Comparison of ENCODE assay signal across 8 cellular contexts in the genomic region with DNA sequence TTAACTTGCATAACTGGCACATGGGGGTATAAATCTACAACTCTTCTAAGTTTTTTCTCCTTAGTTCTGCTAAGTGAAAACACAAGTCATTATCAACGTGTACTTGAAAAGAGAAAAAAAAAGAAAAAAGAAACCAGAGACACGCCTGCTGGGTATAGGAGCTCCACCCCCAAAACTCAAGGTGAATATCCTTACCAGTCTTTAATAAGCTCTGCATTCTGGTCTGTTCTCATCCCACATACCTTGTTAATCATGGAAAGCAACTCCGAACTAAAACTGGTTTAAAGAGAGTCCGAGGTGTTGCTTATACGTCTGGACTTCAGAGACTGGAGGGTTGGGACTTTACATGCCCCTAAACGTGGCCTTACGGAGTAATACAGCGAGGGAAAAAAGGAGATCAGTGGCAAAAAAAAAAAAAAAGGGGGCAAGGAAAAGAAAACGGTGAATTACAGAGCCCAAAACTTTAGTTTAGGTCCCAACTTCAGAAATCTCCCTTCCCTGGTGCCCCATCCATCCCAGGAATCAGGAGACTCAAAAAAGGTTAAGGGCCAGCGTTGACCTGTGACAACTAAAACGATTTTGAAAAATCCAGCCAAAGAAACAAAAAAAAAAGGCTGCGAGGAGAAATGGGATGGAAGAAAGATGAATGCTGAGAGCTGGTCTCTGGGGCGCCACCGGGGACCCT. TPM values are rescaled to one million over a fixed set of nuclear protein-coding genes. Genes with fewer than 3 reads are reported as not detected.
DNase-seq lines count a peak whose midpoint lies in the region; ATAC-seq and TF ChIP-seq lines count a peak whose summit lies in the region.

No MANE protein-coding gene starts in this region.

- H3K4me1 Mint-ChIP-seq in activated CD4-positive, alpha-beta T cell treated with anti-CD3 and anti-CD28 coated beads, Interleukin-2, amount 10 ng/mL, durations not matched to agents 24 days and 14 days = peaks cover 21% of the 10 kb centered on the region

- H3K79me2 ChIP-seq in fibroblast of lung (ENCODE audit: control insufficient read depth, insufficient read depth, low read length) = peaks cover 54% of the 10 kb centered on the region

- peak overlapping the region; percentile 85 for H3K4me3 Mint-ChIP-seq in activated CD4-positive, alpha-beta T cell treated with anti-CD3 and anti-CD28 coated beads, Interleukin-2, amount 10 ng/mL, durations not matched to agents 24 days and 14 days

- no peak overlapping the region for H2AFZ ChIP-seq in fibroblast of lung (ENCODE audit: low read length)

- TF ChIP-seq EP300 in ovary (IDR thresholded peaks at IDR 0.05) = no peak

- H3K9me3 ChIP-seq in fibroblast of lung (ENCODE audit: control insufficient read depth, insufficient read depth, low read depth, low read length) (no peaks in the 10 kb centered on the region), ovary (no peaks in the 10 kb centered on the region)

- H3K36me3 Mint-ChIP-seq in activated CD4-positive, alpha-beta T cell treated with anti-CD3 and anti-CD28 coated beads, Interleukin-2, amount 10 ng/mL, durations not matched to agents 24 days and 14 days (ENCODE audit: low read depth) = peaks cover 21% of the 10 kb centered on the region

- peak overlapping the region; percentile 94 for H3K27ac Mint-ChIP-seq in activated CD4-positive, alpha-beta T cell treated with anti-CD3 and anti-CD28 coated beads, Interleukin-2, amount 10 ng/mL, durations not matched to agents 24 days and 14 days

- H3K9ac ChIP-seq in fibroblast of lung (ENCODE audit: insufficient read depth, low read length) = peak overlapping the region; percentile 83

- peaks cover 2% of the 10 kb centered on the region for H3K4me1 ChIP-seq in fibroblast of lung (ENCODE audit: control insufficient read depth, extremely low read depth, insufficient read depth, low read length)
- H3K4me1 ChIP-seq in ovary (ENCODE audit: insufficient read depth) = peaks cover 2% of the 10 kb centered on the region

- H3K4me3 ChIP-seq in fibroblast of lung (replicated peaks in 1 of 4; ENCODE audit: control extremely low read depth in 1 of 4, insufficient read depth in 1 of 4, low read depth in 3 of 4, low read length in 4 of 4) = peak overlapping the region; percentile 68 to 84 (median 82)
- H3K4me3 ChIP-seq in ovary = peak overlapping the region; percentile 94

- DNase-seq in ELF-1 (ENCODE audit: low read depth, low spot score) (peak; percentile 33), MV-4-11 (lab: John Stamatoyannopoulos, UW) (peak; percentile 36), fibroblast of lung (ENCODE audit: low read depth in 2 of 2) (peak; percentile 55 to 58), ovary (no peak), KG1 (lab: John Stamatoyannopoulos, UW) (no peak)
- peak; percentile 83 for DNase-seq in activated CD4-positive, alpha-beta T cell treated with anti-CD3 and anti-CD28 coated beads, Interleukin-2, amount 10 ng/mL, durations not matched to agents 24 days and 14 days
- DNase-seq in effector CD4-positive, alpha-beta T cell = no peak

- WGBS in ovary, 3 donors = 1% methylated on average over 14 of the region's 14 CpGs

- peak overlapping the region; percentile 95 for H3K4me2 ChIP-seq in fibroblast of lung (ENCODE audit: extremely low read depth, insufficient read depth, low read length)

- peak; percentile 19 for ATAC-seq in GM21526 (IDR thresholded peaks at IDR 0.05; ENCODE audit: low FRiP score, unreplicated experiment)

- intact Hi-C loops in activated CD4-positive, alpha-beta T cell treated with anti-CD3 and anti-CD28 coated beads, Interleukin-2, amount 10 ng/mL, durations not matched to agents 24 days and 14 days (cut with micrococcal nuclease) = loop anchor here (1.0 to 5.0 kb wide), 3 partner anchors 504 to 807 kb away; partner anchors contain the start of genes HSPA4L and SCLT1
- intact Hi-C loops in ovary (cut with DNase I) = loop anchor here in 1 of 4 donors (10.0 kb wide), 1 partner anchor 98 kb away; no protein-coding TSS in a partner anchor

- no peaks in the 10 kb centered on the region for H3K27me3 ChIP-seq in fibroblast of lung (ENCODE audit: control insufficient read depth, insufficient read depth, low read length)
- no peaks in the 10 kb centered on the region for H3K27me3 ChIP-seq in ovary

- no peaks in the 10 kb centered on the region for H3K9me3 Mint-ChIP-seq in activated CD4-positive, alpha-beta T cell treated with anti-CD3 and anti-CD28 coated beads, Interleukin-2, amount 10 ng/mL, durations not matched to agents 24 days and 14 days

- H3K27ac ChIP-seq in fibroblast of lung (ENCODE audit: insufficient read depth, low read length) (peak overlapping the region; percentile 79), ovary (peak overlapping the region in 1 of 2 donors; percentile 70)

- TF ChIP-seq POLR2A in ovary (IDR thresholded peaks at IDR 0.05) = no peak

- TF ChIP-seq CTCF in fibroblast of lung (conservative IDR thresholded peaks at IDR 0.05 in 1 of 2, IDR thresholded peaks at IDR 0.05 in 1 of 2; ENCODE audit: low read depth in 1 of 2, low read length in 2 of 2) (no peak), ovary (IDR thresholded peaks at IDR 0.05) (no peak)

- H3K27me3 Mint-ChIP-seq in activated CD4-positive, alpha-beta T cell treated with anti-CD3 and anti-CD28 coated beads, Interleukin-2, amount 10 ng/mL, durations not matched to agents 24 days and 14 days = no peaks in the 10 kb centered on the region

- no peaks in the 10 kb centered on the region for H3K36me3 ChIP-seq in fibroblast of lung (ENCODE audit: control insufficient read depth, insufficient read depth, low read length)
- no peaks in the 10 kb centered on the region for H3K36me3 ChIP-seq in ovary

- H4K20me1 ChIP-seq in fibroblast of lung (ENCODE audit: control insufficient read depth, extremely low read depth, insufficient read depth, low read length) = no peaks in the 10 kb centered on the region

RNA-seq across cellular contexts. Expression of gene PGRMC2, which starts 1.0 kb away (rescaled TPM):
- 44.7 and 48.4 TPM in 2 replicates for total RNA-seq in activated CD4-positive, alpha-beta T cell treated with anti-CD3 and anti-CD28 coated beads, Interleukin-2, amount 10 ng/mL, durations not matched to agents 24 days and 14 days
- total RNA-seq in fibroblast of lung (22.1 and 30.4 TPM in 2 replicates), ovary (10 to 100 TPM; 23.2 to 67.4 (median 56.9) TPM)
- polyA plus RNA-seq in fibroblast of lung (35.8 and 95.6 TPM in 2 replicates), ovary (100 to 1,000 TPM in 1 of 2 donors, 10 to 100 TPM in 1; 40.0 to 222 TPM)
- polyA plus RNA-seq in fibroblast of lung (2012) = 76.8 and 184 TPM in 2 replicates
- 1.1 and 6.2 TPM in 2 replicates for polyA minus RNA-seq in fibroblast of lung (ENCODE audit: low replicate concordance)

Comparison
In these comparisons a context has a peak if more than half of its experiments do, and no peak if none do; other contexts are left out.
1. DNase-seq: peak in ELF-1 (single experiment), MV-4-11 (single experiment), activated CD4-positive, alpha-beta T cell treated with anti-CD3 and anti-CD28 coated beads, Interleukin-2, amount 10 ng/mL, durations not matched to agents 24 days and 14 days (single experiment) and fibroblast of lung (2 of 2); none in ovary (0 of 5), KG1 (single experiment) and effector CD4-positive, alpha-beta T cell (single experiment).